ENCODE assay signal across 11 cellular contexts in the genomic region with DNA sequence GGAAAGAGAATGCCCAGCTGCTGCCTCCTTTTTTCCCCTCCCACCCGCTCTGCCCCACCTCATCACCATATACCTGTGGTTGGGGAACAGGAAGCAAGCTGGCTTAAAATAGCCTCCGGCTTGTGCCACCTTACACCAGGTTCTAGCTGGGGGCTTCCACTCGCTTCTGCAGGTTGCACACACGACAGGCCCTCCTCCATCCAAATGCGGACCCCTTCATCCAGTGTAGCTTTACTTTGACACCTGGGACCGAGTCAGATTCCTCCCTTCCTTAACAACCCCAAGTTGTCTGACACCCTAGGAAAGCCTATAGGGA. TPM values are rescaled to one million over a fixed set of nuclear protein-coding genes. Genes with fewer than 3 reads are reported as not detected.
DNase-seq lines count a peak whose midpoint lies in the region; ATAC-seq and TF ChIP-seq lines count a peak whose summit lies in the region.
"Had no signal": no experiment of that assay in that cellular context is flagged by ENCODE, and none has a peak within 500 bp of the region (broad histone marks: within the 10 kb centered on the region; RNA-seq: fewer than 3 reads in every experiment).

No MANE protein-coding gene starts in this region.

- H3K4me1 ChIP-seq in right cardiac atrium (ENCODE audit: control insufficient read depth, insufficient read depth, low read length) (peaks cover 22% of the 10 kb centered on the region), heart right ventricle (peaks cover 13 to 78% (median 62%) of the 10 kb centered on the region in 9 donors), lower lobe of right lung (peaks cover 52% of the 10 kb centered on the region), upper lobe of left lung (peaks cover 31 to 56% (median 47%) of the 10 kb centered on the region in 4 donors)

- peak overlapping the region; percentile 34 for H3K27ac ChIP-seq in right cardiac atrium (ENCODE audit: low read length)
- H3K27ac ChIP-seq in heart right ventricle = peak overlapping the region in 4 of 10 donors; percentile 15 to 74 (median 48)
- H3K27ac ChIP-seq in lower lobe of right lung = peak overlapping the region; percentile 58
- peak overlapping the region in 3 of 4 donors; percentile 31 to 73 (median 33) for H3K27ac ChIP-seq in upper lobe of left lung

- WGBS in right cardiac atrium = 81% methylated on average over 6 of the region's 6 CpGs
- 84 to 92% methylated on average over 6 of the region's 6 CpGs for WGBS in heart right ventricle, 2 donors
- 50 to 53% methylated on average over 6 of the region's 6 CpGs for WGBS in upper lobe of left lung, 2 donors

- peak overlapping the region; percentile 83 for H3K27ac Mint-ChIP-seq in activated T-helper 1 cell treated with anti-CD3 and anti-CD28 coated beads, Interleukin-12 subunit alpha, Interleukin-12 subunit beta, Interleukin-2, Interleukin-4 antibody, amounts not matched to agents 30 ng/mL and 10 ng/mL and 1 ng/mL, durations not matched to agents 14 hours and 24 hours and 36 hours

- no peak for TF ChIP-seq EP300 in upper lobe of left lung (IDR thresholded peaks at IDR 0.05)

- H3K27me3 Mint-ChIP-seq in activated T-helper 1 cell treated with anti-CD3 and anti-CD28 coated beads, Interleukin-12 subunit alpha, Interleukin-12 subunit beta, Interleukin-2, Interleukin-4 antibody, amounts not matched to agents 30 ng/mL and 10 ng/mL and 1 ng/mL, durations not matched to agents 14 hours and 24 hours and 36 hours (ENCODE audit: insufficient read depth) = peaks cover 13% of the 10 kb centered on the region

- no peaks in the 10 kb centered on the region for H3K36me3 ChIP-seq in heart right ventricle
- H3K36me3 ChIP-seq in lower lobe of right lung = no peaks in the 10 kb centered on the region
- H3K36me3 ChIP-seq in upper lobe of left lung = no peaks in the 10 kb centered on the region

- H3K4me3 ChIP-seq in right cardiac atrium (ENCODE audit: low read length) (no peak overlapping the region), heart right ventricle (peak overlapping the region in 1 of 10 donors; percentile 27), lower lobe of right lung (peak overlapping the region; percentile 24), upper lobe of left lung (no peak overlapping the region)

- ATAC-seq in right cardiac atrium (no peak), heart right ventricle (no peak), lower lobe of right lung (no peak), upper lobe of left lung (ENCODE audit: low FRiP score in 2 of 2) (no peak)

- intact Hi-C loops in right cardiac atrium (cut with DNase I) = no loop called here
- intact Hi-C loops in heart right ventricle (cut with DNase I) = loop anchor here in 2 of 10 donors (5.0 kb wide), 1 partner anchor 41 kb away; no protein-coding TSS in a partner anchor
- intact Hi-C loops in activated T-helper 1 cell treated with anti-CD3 and anti-CD28 coated beads, Interleukin-12 subunit alpha, Interleukin-12 subunit beta, Interleukin-2, Interleukin-4 antibody, amounts not matched to agents 30 ng/mL and 10 ng/mL and 1 ng/mL, durations not matched to agents 14 hours and 24 hours and 36 hours (cut with micrococcal nuclease) = loop anchor here (2.0 to 10.0 kb wide), 2 partner anchors 40 to 176 kb away; no protein-coding TSS in a partner anchor
- intact Hi-C loops in lower lobe of right lung (cut with DNase I) = no loop called here

- H3K9me3 ChIP-seq in right cardiac atrium (ENCODE audit: control insufficient read depth, low read length) (no peaks in the 10 kb centered on the region), heart right ventricle (no peaks in the 10 kb centered on the region), lower lobe of right lung (no peaks in the 10 kb centered on the region), upper lobe of left lung (no peaks in the 10 kb centered on the region)

- H3K4me1 Mint-ChIP-seq in activated T-helper 1 cell treated with anti-CD3 and anti-CD28 coated beads, Interleukin-12 subunit alpha, Interleukin-12 subunit beta, Interleukin-2, Interleukin-4 antibody, amounts not matched to agents 30 ng/mL and 10 ng/mL and 1 ng/mL, durations not matched to agents 14 hours and 24 hours and 36 hours (ENCODE audit: low read depth) = peaks cover 15% of the 10 kb centered on the region

- DNase-seq in right cardiac atrium (no peak), heart right ventricle (no peak), lower lobe of right lung (no peak), upper lobe of left lung (no peak), ecto neural progenitor cell (ENCODE audit: low spot score) (no peak), AG08396 (ENCODE audit: low spot score) (no peak)
- DNase-seq in activated T-helper 1 cell treated with anti-CD3 and anti-CD28 coated beads, Interleukin-12 subunit alpha, Interleukin-12 subunit beta, Interleukin-2, Interleukin-4 antibody, amounts not matched to agents 30 ng/mL and 10 ng/mL and 1 ng/mL, durations not matched to agents 14 hours and 24 hours and 36 hours (ENCODE audit: low spot score) = no peak
- DNase-seq in stimulated activated CD4-positive, alpha-beta T cell treated with anti-CD3 and anti-CD28 coated beads, Interleukin-4, amount 100 ng/mL, for 4 hours = no peak
- DNase-seq: NCI-H1694, Right ventricle myocardium superior had no signal

- H3K4me3 Mint-ChIP-seq in activated T-helper 1 cell treated with anti-CD3 and anti-CD28 coated beads, Interleukin-12 subunit alpha, Interleukin-12 subunit beta, Interleukin-2, Interleukin-4 antibody, amounts not matched to agents 30 ng/mL and 10 ng/mL and 1 ng/mL, durations not matched to agents 14 hours and 24 hours and 36 hours = peak overlapping the region; percentile 63

- TF ChIP-seq POLR2A in upper lobe of left lung (IDR thresholded peaks at IDR 0.05) = no peak

- H3K9me3 Mint-ChIP-seq in activated T-helper 1 cell treated with anti-CD3 and anti-CD28 coated beads, Interleukin-12 subunit alpha, Interleukin-12 subunit beta, Interleukin-2, Interleukin-4 antibody, amounts not matched to agents 30 ng/mL and 10 ng/mL and 1 ng/mL, durations not matched to agents 14 hours and 24 hours and 36 hours = no peaks in the 10 kb centered on the region

- TF ChIP-seq CTCF in heart right ventricle (IDR thresholded peaks at IDR 0.05) = no peak
- TF ChIP-seq CTCF in lower lobe of right lung (IDR thresholded peaks at IDR 0.05) = no peak
- no peak for TF ChIP-seq CTCF in upper lobe of left lung (IDR thresholded peaks at IDR 0.05)

- H3K36me3 Mint-ChIP-seq in activated T-helper 1 cell treated with anti-CD3 and anti-CD28 coated beads, Interleukin-12 subunit alpha, Interleukin-12 subunit beta, Interleukin-2, Interleukin-4 antibody, amounts not matched to agents 30 ng/mL and 10 ng/mL and 1 ng/mL, durations not matched to agents 14 hours and 24 hours and 36 hours (ENCODE audit: low read depth) = no peaks in the 10 kb centered on the region

- H3K27me3 ChIP-seq in right cardiac atrium (ENCODE audit: control insufficient read depth, insufficient read depth) (no peaks in the 10 kb centered on the region), heart right ventricle (peaks cover 0 to 6% (median 0%) of the 10 kb centered on the region in 7 donors), lower lobe of right lung (ENCODE audit: low read depth) (peaks cover 6% of the 10 kb centered on the region), upper lobe of left lung (no peaks in the 10 kb centered on the region)

RNA-seq across cellular contexts. Expression of a gene that starts 14.6 kb away (rescaled TPM):
- total RNA-seq in right cardiac atrium = under 1 TPM in 1 of 4 donors, not detected in 3; 0.09 TPM
- 0.07 TPM for polyA plus RNA-seq in right cardiac atrium
- total RNA-seq in heart right ventricle = under 1 TPM in 1 of 10 donors, not detected in 9; 0.15 TPM
- polyA plus RNA-seq in heart right ventricle = not detected
- 0.16 and 0.24 TPM in 2 replicates for total RNA-seq in activated T-helper 1 cell treated with anti-CD3 and anti-CD28 coated beads, Interleukin-12 subunit alpha, Interleukin-12 subunit beta, Interleukin-2, Interleukin-4 antibody, amounts not matched to agents 30 ng/mL and 10 ng/mL and 1 ng/mL, durations not matched to agents 14 hours and 24 hours and 36 hours
- 1.0 TPM for total RNA-seq in lower lobe of right lung
- total RNA-seq in upper lobe of left lung = 1 to 10 TPM in 4 of 6 donors, under 1 TPM in 2; 0.40 to 4.2 (median 1.1) TPM
- total RNA-seq: Right ventricle myocardium superior had no signal

RNA-seq across cellular contexts. Expression of a gene that starts 19.4 kb away (rescaled TPM):
- total RNA-seq in right cardiac atrium = not detected
- not detected for polyA plus RNA-seq in right cardiac atrium
- not detected for total RNA-seq in heart right ventricle
- polyA plus RNA-seq in heart right ventricle = not detected
- not detected in 2 replicates for total RNA-seq in activated T-helper 1 cell treated with anti-CD3 and anti-CD28 coated beads, Interleukin-12 subunit alpha, Interleukin-12 subunit beta, Interleukin-2, Interleukin-4 antibody, amounts not matched to agents 30 ng/mL and 10 ng/mL and 1 ng/mL, durations not matched to agents 14 hours and 24 hours and 36 hours
- not detected for total RNA-seq in lower lobe of right lung
- 10 to 100 TPM in 1 of 6 donors, 1 to 10 TPM in 3, not detected in 2; 1.1 to 14.7 (median 1.7) TPM for total RNA-seq in upper lobe of left lung
- total RNA-seq: Right ventricle myocardium superior had no signal
- polyA plus RNA-seq: BJ had no signal
